Comparison of ENCODE assay signal across 9 cellular contexts in genomic region chr17:78263063-78263735, GRCh38. TPM values are rescaled to one million over a fixed set of nuclear protein-coding genes. Genes with fewer than 3 reads are reported as not detected.
DNase-seq lines count a peak whose midpoint lies in the region; ATAC-seq and TF ChIP-seq lines count a peak whose summit lies in the region.
"Had no signal": no experiment of that assay in that cellular context is flagged by ENCODE, and none has a peak within 500 bp of the region (broad histone marks: within the 10 kb centered on the region; RNA-seq: fewer than 3 reads in every experiment).

No MANE protein-coding gene starts in this region.

- intact Hi-C loops in dendritic cell treated with granulocyte-macrophage colony-stimulating factor and Interleukin-4, amounts not matched to agents 40 ng/mL and 50 ng/mL, for 4 days (cut with micrococcal nuclease), result no loop called here
- intact Hi-C loops in PC-3 (cut with micrococcal nuclease), result no loop called here

- H4K20me1 ChIP-seq in BLaER1 treated with 17β-estradiol and CSF1 and Interleukin-3, amounts not matched to agents 10 nM and 100 nM, result no peaks in the 10 kb centered on the region
- no peaks in the 10 kb centered on the region for H4K20me1 ChIP-seq in PC-3 (ENCODE audit: low read length)

- H3K79me2 ChIP-seq in PC-3 (ENCODE audit: low read length), result no peaks in the 10 kb centered on the region

- peak overlapping the region in 5 of 11 experiments; percentile 15 to 73 (median 39); a peak in 7 of 22 replicates for H3K9ac ChIP-seq in BLaER1 treated with 17β-estradiol and CSF1 and Interleukin-3, amounts not matched to agents 10 nM and 100 nM
- H3K9ac ChIP-seq in NT2/D1 (ENCODE audit: insufficient read length, low read depth), result peak overlapping the region; percentile 27
- no peak overlapping the region for H3K9ac ChIP-seq in PC-3 (ENCODE audit: low read length)

- no peaks in the 10 kb centered on the region for H3K36me3 Mint-ChIP-seq in dendritic cell treated with granulocyte-macrophage colony-stimulating factor and Interleukin-4, amounts not matched to agents 40 ng/mL and 50 ng/mL, for 4 days (ENCODE audit: low read depth)

- H3K27me3 Mint-ChIP-seq in dendritic cell treated with granulocyte-macrophage colony-stimulating factor and Interleukin-4, amounts not matched to agents 40 ng/mL and 50 ng/mL, for 4 days, result peaks cover under 1% of the 10 kb centered on the region

- peak overlapping the region; percentile 20 for H3K4me3 Mint-ChIP-seq in dendritic cell treated with granulocyte-macrophage colony-stimulating factor and Interleukin-4, amounts not matched to agents 40 ng/mL and 50 ng/mL, for 4 days

- H3K4me1 ChIP-seq in BLaER1 treated with 17β-estradiol and CSF1 and Interleukin-3, amounts not matched to agents 10 nM and 100 nM, result peaks cover 11 to 28% (median 22%) of the 10 kb centered on the region in 10 experiments
- H3K4me1 ChIP-seq in NT2/D1 (ENCODE audit: insufficient read depth, insufficient read length), result peaks cover 21% of the 10 kb centered on the region
- no peaks in the 10 kb centered on the region for H3K4me1 ChIP-seq in PC-3 (ENCODE audit: insufficient read depth, low read length)

- DNase-seq in NT2/D1 (ENCODE audit: low read depth, low spot score) (no peak), mucosa of gallbladder (ENCODE audit: low spot score) (peak; percentile 44), inferior parietal cortex (ENCODE audit: extremely low spot score) (no peak), NCI-H1694 (lab: John Stamatoyannopoulos, UW) (no peak), PC-3 (no peak), epidermal melanocyte (ENCODE audit: insufficient read length, low spot score) (no peak)
- DNase-seq: NCI-H526 had no signal

- peak overlapping the region; percentile 91 for H3K27ac Mint-ChIP-seq in dendritic cell treated with granulocyte-macrophage colony-stimulating factor and Interleukin-4, amounts not matched to agents 40 ng/mL and 50 ng/mL, for 4 days

- H3K27me3 ChIP-seq in BLaER1 treated with 17β-estradiol and CSF1 and Interleukin-3, amounts not matched to agents 10 nM and 100 nM, result peaks cover 0 to 3% (median 0%) of the 10 kb centered on the region in 11 experiments; a peak in 1 of 22 replicates
- H3K27me3 ChIP-seq in NT2/D1 (ENCODE audit: insufficient read depth, insufficient read length), result peaks cover under 1% of the 10 kb centered on the region
- no peaks in the 10 kb centered on the region for H3K27me3 ChIP-seq in PC-3 (ENCODE audit: low read length)

- H3K4me1 Mint-ChIP-seq in dendritic cell treated with granulocyte-macrophage colony-stimulating factor and Interleukin-4, amounts not matched to agents 40 ng/mL and 50 ng/mL, for 4 days (ENCODE audit: low read depth), result peaks cover 67% of the 10 kb centered on the region

- no peaks in the 10 kb centered on the region for H3K9me3 ChIP-seq in BLaER1 treated with 17β-estradiol and CSF1 and Interleukin-3, amounts not matched to agents 10 nM and 100 nM (replicated peaks in 1 of 11)
- H3K9me3 ChIP-seq in NT2/D1 (ENCODE audit: insufficient read depth, low read length), result no peaks in the 10 kb centered on the region
- no peaks in the 10 kb centered on the region for H3K9me3 ChIP-seq in PC-3 (ENCODE audit: low read length)

- H3K36me3 ChIP-seq in BLaER1 treated with 17β-estradiol and CSF1 and Interleukin-3, amounts not matched to agents 10 nM and 100 nM, result no peaks in the 10 kb centered on the region
- H3K36me3 ChIP-seq in NT2/D1 (ENCODE audit: insufficient read depth, insufficient read length, low read length), result no peaks in the 10 kb centered on the region
- no peaks in the 10 kb centered on the region for H3K36me3 ChIP-seq in PC-3 (ENCODE audit: low read depth, low read length)

- no TSS peak for BruUV-seq in PC-3 (replicated peaks; lab: Mats Ljungman, UMichigan)

- no peaks in the 10 kb centered on the region for H3K9me3 Mint-ChIP-seq in dendritic cell treated with granulocyte-macrophage colony-stimulating factor and Interleukin-4, amounts not matched to agents 40 ng/mL and 50 ng/mL, for 4 days

- TF ChIP-seq CTCF in PC-3 (conservative IDR thresholded peaks at IDR 0.05; ENCODE audit: low read depth, low read length), result no peak

- H3K4me3 ChIP-seq in BLaER1 treated with 17β-estradiol and CSF1 and Interleukin-3, amounts not matched to agents 10 nM and 100 nM, result no peak overlapping the region
- H3K4me3 ChIP-seq in NT2/D1 (ENCODE audit: insufficient read length, low read depth) (no peak overlapping the region), PC-3 (ENCODE audit: low read length) (no peak overlapping the region)

- peak overlapping the region in 4 of 11 experiments; percentile 14 to 53 (median 38); a peak in 4 of 22 replicates for H3K27ac ChIP-seq in BLaER1 treated with 17β-estradiol and CSF1 and Interleukin-3, amounts not matched to agents 10 nM and 100 nM
- H3K27ac ChIP-seq in PC-3 (ENCODE audit: low read length), result no peak overlapping the region

- H3K9me2 ChIP-seq in PC-3 (replicated peaks; ENCODE audit: low read length), result no peaks in the 10 kb centered on the region

- no peak overlapping the region for H2AFZ ChIP-seq in PC-3 (ENCODE audit: low read length)

- CTCF ChIA-PET in PC-3 (lab: Charles Lee), result no interaction called here

- H3K4me2 ChIP-seq in BLaER1 treated with 17β-estradiol and CSF1 and Interleukin-3, amounts not matched to agents 10 nM and 100 nM, result peak overlapping the region in 9 of 11 experiments; percentile 4 to 63 (median 38); a peak in 14 of 22 replicates
- H3K4me2 ChIP-seq in PC-3 (ENCODE audit: low read length), result no peak overlapping the region

- H3F3A ChIP-seq in PC-3 (ENCODE audit: low read length, unreplicated experiment), result no peaks in the 10 kb centered on the region

- POLR2A ChIA-PET in PC-3 (lab: Charles Lee; ENCODE audit: unreplicated experiment), result no interaction called here

- no peak for ATAC-seq in PC-3

RNA-seq across cellular contexts. Expression of gene TMEM235, which starts 31.8 kb away (rescaled TPM):
- total RNA-seq in mucosa of gallbladder (not detected), PC-3 (2014; rRNA removed) (not detected in 2 replicates)

RNA-seq across cellular contexts. Expression of gene BIRC5, which starts 49.1 kb away (rescaled TPM):
- total RNA-seq in mucosa of gallbladder (2.7 TPM), PC-3 (2014; rRNA removed) (271 and 304 TPM in 2 replicates)

Comparison
In these comparisons a context has a peak if more than half of its experiments do, and no peak if none do; other contexts are left out.
1. RNA of gene BIRC5, which starts 49.1 kb away (total RNA-seq): 271 to 304 TPM in PC-3; 2.7 TPM in mucosa of gallbladder (single experiment); every median in the first group is over 10 times any median in the second.